In the genomic region with DNA sequence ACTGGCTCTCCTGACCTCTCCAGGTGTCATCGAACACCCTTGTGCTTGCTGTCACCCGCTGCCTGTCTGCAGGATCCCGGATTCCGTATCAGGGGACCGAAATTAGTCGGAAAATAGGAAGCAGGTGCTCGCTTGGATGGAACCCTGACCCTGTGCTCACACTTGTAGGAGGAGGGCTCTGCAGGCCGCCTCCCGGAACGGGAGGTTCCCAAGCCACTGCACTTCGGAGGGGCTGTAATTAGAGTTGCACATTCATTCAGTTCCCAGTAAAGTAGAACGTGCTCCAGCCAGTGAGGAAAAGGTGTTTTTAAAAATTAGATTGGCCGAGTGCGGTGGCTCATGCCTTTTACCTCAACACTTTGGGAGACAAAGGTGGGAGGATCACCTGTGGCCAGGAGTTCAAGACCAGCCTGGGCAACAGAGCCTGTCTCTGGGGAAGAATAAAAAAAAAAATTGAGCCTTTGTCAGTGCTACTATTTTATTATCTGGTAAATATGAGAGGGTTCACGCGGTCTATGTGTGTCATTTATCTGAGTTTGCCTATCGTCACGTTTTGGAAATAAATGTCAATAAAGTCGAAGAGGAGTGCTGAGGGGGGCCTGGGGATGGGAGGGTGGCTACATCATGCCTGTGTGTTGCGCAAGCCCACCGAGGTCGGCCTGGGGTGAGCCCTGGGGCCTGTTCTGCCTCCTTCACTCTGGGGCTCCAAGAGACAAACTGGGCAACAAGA, we compare ENCODE assay signal across 1 cellular context.
TF ChIP-seq lines count a peak whose summit lies in the region.

No MANE protein-coding gene starts in this region.

TF ChIP-seq in H1, 55 proteins besides CTCF, POLR2A, EP300 and RAD21:
- TF ChIP-seq CEBPB (IDR thresholded peaks at IDR 0.05; ENCODE audit: low read depth, low read length) (peak; percentile 84), NANOG (IDR thresholded peaks at IDR 0.05; ENCODE audit: insufficient read depth, low read depth, low read length, poor library complexity, severe bottlenecking) (no peak), CTBP2 (IDR thresholded peaks at IDR 0.05; ENCODE audit: borderline replicate concordance, insufficient read depth, insufficient read length, low read length) (no peak), ASH2L (IDR thresholded peaks at IDR 0.05; ENCODE audit: low read length) (no peak), CBX5 (IDR thresholded peaks at IDR 0.05; ENCODE audit: low read depth, low read length) (no peak)
